ENCODE assay signal across 8 cellular contexts in the genomic region with DNA sequence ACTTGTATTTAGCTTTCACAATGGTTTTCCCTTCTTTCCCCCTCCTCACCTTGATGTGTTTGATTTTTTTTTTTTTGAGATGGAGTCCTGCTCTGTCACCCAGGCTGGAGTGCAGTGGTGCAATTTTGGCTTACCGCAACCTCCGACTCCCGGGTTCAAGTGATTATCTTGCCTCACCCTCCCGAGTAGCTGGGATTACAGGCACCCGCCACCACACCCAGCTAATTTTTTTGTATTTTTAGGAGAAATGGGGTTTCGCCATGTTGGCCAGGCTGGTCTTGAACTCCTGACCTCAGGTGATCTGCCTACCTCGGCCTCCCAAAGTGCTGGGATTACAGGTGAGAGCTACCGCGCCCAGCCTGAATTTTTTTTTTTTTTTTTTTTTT. TPM values are rescaled to one million over a fixed set of nuclear protein-coding genes. Genes with fewer than 3 reads are reported as not detected.
DNase-seq lines count a peak whose midpoint lies in the region; ATAC-seq, FAIRE-seq and TF ChIP-seq lines count a peak whose summit lies in the region.
"Not testable (repeated sequence)": the region's sequence is repeated elsewhere in the genome, so short reads cannot be mapped to it uniquely, and the experiment has no call there.

No MANE protein-coding gene starts in this region.

- not testable (repeated sequence) for TF ChIP-seq POLR2A in A549 (IDR thresholded peaks at IDR 0.05; ENCODE audit: low read length); thyroid gland (IDR thresholded peaks at IDR 0.05)

- H3K27me3 Mint-ChIP-seq in activated T-helper 2 cell treated with anti-CD3 and anti-CD28 coated beads, Interferon-gamma antibody, Interleukin-2, Interleukin-4, amounts not matched to agents 10 μg/mL and 5 μg/mL and 100 μg/mL, durations not matched to agents 14 hours and 24 hours and 36 hours (ENCODE audit: low read depth); dendritic cell treated with granulocyte-macrophage colony-stimulating factor and Interleukin-4, amounts not matched to agents 40 ng/mL and 50 ng/mL, for 4 days: not testable (repeated sequence)

- DNase-seq in A549 (ENCODE audit: low read depth in 1 of 2, low spot score in 1 of 2); LNCaP clone FGC (ENCODE audit: low read depth); activated T-helper 2 cell treated with anti-CD3 and anti-CD28 coated beads, Interferon-gamma antibody, Interleukin-2, Interleukin-4, amounts not matched to agents 10 μg/mL and 5 μg/mL and 100 μg/mL, durations not matched to agents 14 hours and 24 hours and 36 hours (ENCODE audit: low spot score); pancreas; thyroid gland: not testable (repeated sequence)

- H3K9me3 ChIP-seq in A549; liver (ENCODE audit: control insufficient read depth in 4 of 4, low read length in 3 of 4); muscle layer of duodenum (ENCODE audit: control insufficient read depth in 1 of 2, low read length in 2 of 2); pancreas; thyroid gland: not testable (repeated sequence)

- not testable (repeated sequence) for H3K36me3 ChIP-seq in liver (ENCODE audit: control insufficient read depth in 4 of 4, insufficient read depth in 3 of 4, low read depth in 1 of 4, low read length in 3 of 4); muscle layer of duodenum (ENCODE audit: control insufficient read depth in 1 of 2, insufficient read depth in 2 of 2, low read length in 2 of 2); pancreas; thyroid gland

- ATAC-seq in A549 = not testable (repeated sequence)
- ATAC-seq in pancreas = peak in 3 of 4 donors; percentile 2 to 14 (median 3)

- H3K4me1 ChIP-seq in A549 (peaks cover 60% of the 10 kb centered on the region), liver (ENCODE audit: control insufficient read depth in 4 of 4, insufficient read depth in 4 of 4, low read length in 3 of 4) (peaks cover 11 to 92% (median 73%) of the 10 kb centered on the region in 4 donors), muscle layer of duodenum (ENCODE audit: control insufficient read depth in 1 of 2, insufficient read depth in 2 of 2, low read length in 2 of 2) (peaks cover 0 to 16% of the 10 kb centered on the region in 2 donors), pancreas (peaks cover 22 to 62% (median 37%) of the 10 kb centered on the region in 3 donors), thyroid gland (peaks cover 8 to 35% of the 10 kb centered on the region in 2 donors)

- H3K4me1 Mint-ChIP-seq in activated T-helper 2 cell treated with anti-CD3 and anti-CD28 coated beads, Interferon-gamma antibody, Interleukin-2, Interleukin-4, amounts not matched to agents 10 μg/mL and 5 μg/mL and 100 μg/mL, durations not matched to agents 14 hours and 24 hours and 36 hours (ENCODE audit: low read depth) = peaks cover 52% of the 10 kb centered on the region
- H3K4me1 Mint-ChIP-seq in dendritic cell treated with granulocyte-macrophage colony-stimulating factor and Interleukin-4, amounts not matched to agents 40 ng/mL and 50 ng/mL, for 4 days (ENCODE audit: low read depth) = peaks cover 54% of the 10 kb centered on the region

- POLR2A ChIA-PET in A549 (lab: Yijun Ruan, JAX) = not testable (repeated sequence)

- peaks cover 21% of the 10 kb centered on the region for H3K36me3 Mint-ChIP-seq in activated T-helper 2 cell treated with anti-CD3 and anti-CD28 coated beads, Interferon-gamma antibody, Interleukin-2, Interleukin-4, amounts not matched to agents 10 μg/mL and 5 μg/mL and 100 μg/mL, durations not matched to agents 14 hours and 24 hours and 36 hours (ENCODE audit: low read depth)
- not testable (repeated sequence) for H3K36me3 Mint-ChIP-seq in dendritic cell treated with granulocyte-macrophage colony-stimulating factor and Interleukin-4, amounts not matched to agents 40 ng/mL and 50 ng/mL, for 4 days (ENCODE audit: low read depth)

- not testable (repeated sequence) for TF ChIP-seq RAD21 in A549 (conservative IDR thresholded peaks at IDR 0.05 in 1 of 2, IDR thresholded peaks at IDR 0.05 in 1 of 2); liver (IDR thresholded peaks at IDR 0.05)

- TF ChIP-seq EP300 in A549 (IDR thresholded peaks at IDR 0.05) = not testable (repeated sequence)

- H3K4me3 Mint-ChIP-seq in activated T-helper 2 cell treated with anti-CD3 and anti-CD28 coated beads, Interferon-gamma antibody, Interleukin-2, Interleukin-4, amounts not matched to agents 10 μg/mL and 5 μg/mL and 100 μg/mL, durations not matched to agents 14 hours and 24 hours and 36 hours (ENCODE audit: low read depth) = peak overlapping the region; percentile 20
- H3K4me3 Mint-ChIP-seq in dendritic cell treated with granulocyte-macrophage colony-stimulating factor and Interleukin-4, amounts not matched to agents 40 ng/mL and 50 ng/mL, for 4 days = not testable (repeated sequence)

- H3K27me3 ChIP-seq in liver (ENCODE audit: control insufficient read depth in 4 of 4, insufficient read depth in 4 of 4, low read length in 3 of 4); muscle layer of duodenum (ENCODE audit: low read depth, low read length); pancreas; thyroid gland: not testable (repeated sequence)

- H3K9ac ChIP-seq in liver (ENCODE audit: low read depth in 1 of 2, low read length in 2 of 2) = not testable (repeated sequence)

- H3K27ac ChIP-seq in A549 (peak overlapping the region in 1 of 2 experiments; percentile 47; a peak in 3 of 6 replicates), liver (ENCODE audit: low read depth in 1 of 2, low read length in 2 of 2) (peak overlapping the region; percentile 58 to 67), muscle layer of duodenum (ENCODE audit: low read length) (peak overlapping the region; percentile 70), pancreas (peak overlapping the region; percentile 36 to 72 (median 51)), thyroid gland (peak overlapping the region in 2 of 3 donors; percentile 7 to 31)

- peak overlapping the region; percentile 90 for H3K4me2 ChIP-seq in A549

- H3K9me3 Mint-ChIP-seq in activated T-helper 2 cell treated with anti-CD3 and anti-CD28 coated beads, Interferon-gamma antibody, Interleukin-2, Interleukin-4, amounts not matched to agents 10 μg/mL and 5 μg/mL and 100 μg/mL, durations not matched to agents 14 hours and 24 hours and 36 hours; dendritic cell treated with granulocyte-macrophage colony-stimulating factor and Interleukin-4, amounts not matched to agents 40 ng/mL and 50 ng/mL, for 4 days: not testable (repeated sequence)

- TF ChIP-seq CTCF in A549 (IDR thresholded peaks at IDR 0.05); LNCaP clone FGC (IDR thresholded peaks at IDR 0.05; ENCODE audit: control insufficient read depth, extremely low read depth, insufficient read depth); liver (IDR thresholded peaks at IDR 0.05; ENCODE audit: low read depth, low read length, missing input control); pancreas (IDR thresholded peaks at IDR 0.05); thyroid gland (IDR thresholded peaks at IDR 0.05): not testable (repeated sequence)

- not testable (repeated sequence) for H3K27ac Mint-ChIP-seq in activated T-helper 2 cell treated with anti-CD3 and anti-CD28 coated beads, Interferon-gamma antibody, Interleukin-2, Interleukin-4, amounts not matched to agents 10 μg/mL and 5 μg/mL and 100 μg/mL, durations not matched to agents 14 hours and 24 hours and 36 hours
- peak overlapping the region; percentile 49 for H3K27ac Mint-ChIP-seq in dendritic cell treated with granulocyte-macrophage colony-stimulating factor and Interleukin-4, amounts not matched to agents 40 ng/mL and 50 ng/mL, for 4 days

- FAIRE-seq in A549 (lab: Jason Lieb, UNC); pancreas (lab: Jason Lieb, UNC): not testable (repeated sequence)

- WGBS in A549 (ENCODE audit: missing lambda C conversion rate) = 91% methylated on average over 9 of the region's 9 CpGs
- WGBS in liver = 41% methylated on average over 9 of the region's 9 CpGs
- 47% methylated on average over 7 to 9 of the region's 9 CpGs for WGBS in pancreas, 2 donors
- 86 to 95% methylated on average over 9 of the region's 9 CpGs for WGBS in thyroid gland, 2 donors

- CTCF ChIA-PET in A549 (lab: Yijun Ruan, JAX) = interaction anchor here (0.6 kb wide), 2 partner anchors 90 to 387 kb away, joined by 3 read pairs; no protein-coding TSS in a partner anchor

- intact Hi-C loops in activated T-helper 2 cell treated with anti-CD3 and anti-CD28 coated beads, Interferon-gamma antibody, Interleukin-2, Interleukin-4, amounts not matched to agents 10 μg/mL and 5 μg/mL and 100 μg/mL, durations not matched to agents 14 hours and 24 hours and 36 hours (cut with micrococcal nuclease); dendritic cell treated with granulocyte-macrophage colony-stimulating factor and Interleukin-4, amounts not matched to agents 40 ng/mL and 50 ng/mL, for 4 days (cut with micrococcal nuclease); pancreas (cut with DNase I); thyroid gland (cut with DNase I): not testable (repeated sequence)

- not testable (repeated sequence) for H3K4me3 ChIP-seq in A549; muscle layer of duodenum (ENCODE audit: low read depth in 1 of 2, low read length in 2 of 2); thyroid gland (replicated peaks in 1 of 3)
- H3K4me3 ChIP-seq in LNCaP clone FGC (ENCODE audit: low read depth, low read length) (peak overlapping the region; percentile 29), liver (ENCODE audit: low read depth in 1 of 3, low read length in 3 of 3) (peak overlapping the region in 2 of 3 donors; percentile 21 to 35), pancreas (peak overlapping the region in 2 of 4 donors; percentile 4 to 10)

RNA-seq across cellular contexts. Expression of gene ABCD3, which starts 8.3 kb away (rescaled TPM):
- polyA plus RNA-seq in A549 (2011; rRNA removed) (34.5 and 44.8 TPM in 2 replicates), A549 (2017; fragmentation: RNase III; extraction: RNeasy Plus Mini Kit Qiagen cat#74134 plus additional on column Dnase treatment) (31.3 to 34.1 TPM (median 32.3 TPM) in 3 replicates), liver (10 to 100 TPM; 49.2 to 53.4 TPM), pancreas (10 to 100 TPM; 11.7 to 29.0 TPM)
- 7.3 and 8.0 TPM in 2 replicates for polyA plus RNA-seq in A549 (2012; cell fraction: cytosol; rRNA removed)
- 4.2 and 9.3 TPM in 2 replicates for polyA plus RNA-seq in A549 (2012; cell fraction: nucleus; rRNA removed)
- polyA minus RNA-seq in A549 (2011; rRNA and poly(A)+ RNA removed) = 17.1 and 18.0 TPM in 2 replicates
- total RNA-seq in activated T-helper 2 cell treated with anti-CD3 and anti-CD28 coated beads, Interferon-gamma antibody, Interleukin-2, Interleukin-4, amounts not matched to agents 10 μg/mL and 5 μg/mL and 100 μg/mL, durations not matched to agents 14 hours and 24 hours and 36 hours = 61.4 and 63.5 TPM in 2 replicates
- total RNA-seq in liver (100 to 1,000 TPM in 1 of 2 donors, 10 to 100 TPM in 1; 71.6 to 133 TPM), pancreas (10 to 100 TPM; 26.1 to 35.8 (median 33.5) TPM), thyroid gland (10 to 100 TPM; 45.3 to 52.1 (median 49.2) TPM)
